10 cellular contexts compared by ENCODE assay signal in the genomic region with DNA sequence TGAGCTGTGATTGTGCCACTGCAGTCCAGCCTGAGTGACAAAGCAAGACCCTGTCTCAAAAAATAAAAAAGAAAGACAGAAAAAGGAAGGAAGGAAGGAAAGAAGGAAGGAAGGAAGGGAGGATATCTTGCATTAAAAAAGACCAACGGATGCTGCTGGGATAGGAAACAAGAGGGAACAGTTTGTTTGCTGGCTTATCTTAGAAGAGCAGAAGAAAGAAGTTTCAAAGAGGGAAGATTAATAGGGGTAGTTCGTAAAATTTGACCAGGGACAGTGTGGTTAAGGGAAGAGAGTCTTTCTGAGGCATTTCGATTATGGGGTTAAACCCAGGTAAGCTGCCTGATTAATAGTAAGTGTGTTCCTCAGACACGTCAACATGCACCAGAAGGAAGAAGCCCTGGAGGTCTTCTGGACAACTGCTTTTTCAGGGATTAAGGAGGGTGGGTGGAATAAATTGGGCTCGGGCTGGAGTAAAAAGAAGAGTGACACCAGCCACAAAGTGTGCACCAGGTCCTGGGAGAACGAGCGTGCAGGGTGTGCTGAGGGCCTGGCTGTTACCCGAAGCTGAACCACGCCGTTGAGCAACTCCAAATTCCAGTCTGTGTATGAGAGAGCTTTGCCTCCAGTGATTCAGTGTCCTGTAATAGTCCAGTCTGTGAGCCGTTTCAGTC.
DNase-seq lines count a peak whose midpoint lies in the region; ATAC-seq and TF ChIP-seq lines count a peak whose summit lies in the region.
"Had no signal": no experiment of that assay in that cellular context is flagged by ENCODE, and none has a peak within 500 bp of the region (broad histone marks: within the 10 kb centered on the region; RNA-seq: fewer than 3 reads in every experiment).

No MANE protein-coding gene starts in this region.

- H3K4me1 ChIP-seq in tibial artery: no peaks in the 10 kb centered on the region

- H3K9me3 ChIP-seq in tibial artery: no peaks in the 10 kb centered on the region
- H3K9me3 ChIP-seq: upper lobe of left lung had no signal

- ATAC-seq in HG03378 (IDR thresholded peaks at IDR 0.05; ENCODE audit: unreplicated experiment) (no peak), GM19455 (IDR thresholded peaks at IDR 0.05; ENCODE audit: unreplicated experiment) (no peak)

- CTCF ChIA-PET in AG04449 (lab: Yijun Ruan, JAX): interaction anchor here (0.8 to 4.0 kb wide), 7 partner anchors 9 to 385 kb away, joined by 3 to 33 read pairs (median 3); no protein-coding TSS in a partner anchor

- POLR2A ChIA-PET in AG04449 (lab: Yijun Ruan, JAX): interaction anchor here (0.6 to 1.5 kb wide), 2 partner anchors 24 to 216 kb away, joined by 3 to 4 read pairs; no protein-coding TSS in a partner anchor

- H3K4me3 ChIP-seq in AG04449 (ENCODE audit: low read depth, low read length) (no peak overlapping the region), foreskin fibroblast (ENCODE audit: low read depth in 1 of 2, low read length in 2 of 2) (no peak overlapping the region), tibial artery (no peak overlapping the region)
- H3K4me3 ChIP-seq: upper lobe of left lung had no signal

- no peak for TF ChIP-seq CTCF in AG04449 (IDR thresholded peaks at IDR 0.05; ENCODE audit: insufficient read depth, low read length, missing control alignments)
- TF ChIP-seq CTCF in foreskin fibroblast (IDR thresholded peaks at IDR 0.05; ENCODE audit: low read depth, low read length): no peak
- no peak for TF ChIP-seq CTCF in tibial artery (IDR thresholded peaks at IDR 0.05)

- intact Hi-C loops in tibial artery (cut with DNase I; ENCODE audit: low total_unique reads): loop anchor here (10.0 kb wide), 1 partner anchor 50 kb away; no protein-coding TSS in a partner anchor

- H3K27me3 ChIP-seq in tibial artery: peaks cover 0 to 3% of the 10 kb centered on the region in 2 donors
- H3K27me3 ChIP-seq: upper lobe of left lung had no signal

- no peaks in the 10 kb centered on the region for H3K36me3 ChIP-seq in tibial artery
- H3K36me3 ChIP-seq: upper lobe of left lung had no signal

- H3K27ac ChIP-seq in tibial artery: no peak overlapping the region

- DNase-seq in AG04449 (ENCODE audit: low read depth, low spot score) (peak; percentile 56), HCEC 1CT (peak; percentile 95), UCSD-AML1 (lab: John Stamatoyannopoulos, UW; ENCODE audit: unreplicated experiment) (peak; percentile 34), foreskin fibroblast (peak; percentile 65 to 89), tibial artery (no peak)
- no peak for DNase-seq in activated CD4-positive, CD25-positive, alpha-beta regulatory T cell treated with anti-CD3 and anti-CD28 coated beads, Interleukin-2, amount 50 U/mL, for 72 hours
- DNase-seq: NCI-H146, upper lobe of left lung had no signal

Comparison
In these comparisons a context has a peak if more than half of its experiments do, and no peak if none do; other contexts are left out.
1. DNase-seq: peak in AG04449 (single experiment), HCEC 1CT (single experiment), UCSD-AML1 (single experiment) and foreskin fibroblast (2 of 2); none in tibial artery (0 of 2) and activated CD4-positive, CD25-positive, alpha-beta regulatory T cell treated with anti-CD3 and anti-CD28 coated beads, Interleukin-2, amount 50 U/mL, for 72 hours (single experiment).